Comparison of ENCODE assay signal across 1 cellular context in genomic region chr3:33798418-33799201, GRCh38.
TF ChIP-seq lines count a peak whose summit lies in the region.

TSS of gene PDCD6IP (plus strand) at chr3:33798630. CDS start at chr3:33798729, 99 bp downstream.

TF ChIP-seq in HepG2, 621 proteins besides CTCF, POLR2A, EP300 and RAD21 (continued from another document and continues in another):
- TF ChIP-seq RERE (CRISPR knock-in tag; IDR thresholded peaks at IDR 0.05; ENCODE audit: low read depth) (0 out of 2 replicates have a peak, but pooled peaks have one; percentile 25), PBX3 (CRISPR knock-in tag; IDR thresholded peaks at IDR 0.05; ENCODE audit: borderline replicate concordance) (no peak; the same call in 1 of the 2 replicates), ZNF263 (CRISPR knock-in tag; IDR thresholded peaks at IDR 0.05) (peak; percentile 57; the same call in 1 of the 2 replicates), ZBTB42 (CRISPR knock-in tag; IDR thresholded peaks at IDR 0.05) (no peak), ZNF101 (CRISPR knock-in tag; IDR thresholded peaks at IDR 0.05; ENCODE audit: borderline replicate concordance, low read depth) (peak; percentile 42; the same call in 1 of the 2 replicates), ATRX (CRISPR knock-in tag; IDR thresholded peaks at IDR 0.05; ENCODE audit: borderline replicate concordance) (no peak), ZBTB37 (CRISPR knock-in tag; IDR thresholded peaks at IDR 0.05) (no peak), ZNF33B (CRISPR knock-in tag; IDR thresholded peaks at IDR 0.05) (0 out of 2 replicates have a peak, but pooled peaks have one; percentile 34), USF2 (IDR thresholded peaks at IDR 0.05; ENCODE audit: low read depth, low read length) (peak; percentile 97), USF2 (CRISPR knock-in tag; IDR thresholded peaks at IDR 0.05; ENCODE audit: borderline replicate concordance) (peak; percentile 99), KLF15 (CRISPR knock-in tag; IDR thresholded peaks at IDR 0.05; ENCODE audit: borderline replicate concordance) (no peak), ZNF142 (CRISPR knock-in tag; IDR thresholded peaks at IDR 0.05) (peak; percentile 91), ZNF124 (CRISPR knock-in tag; IDR thresholded peaks at IDR 0.05) (no peak), REL (CRISPR knock-in tag; conservative IDR thresholded peaks at IDR 0.05) (peak; percentile 88), GMEB1 (CRISPR knock-in tag; IDR thresholded peaks at IDR 0.05; ENCODE audit: borderline replicate concordance) (peak; percentile 54; the same call in 1 of the 2 replicates), ZNF839 (CRISPR knock-in tag; IDR thresholded peaks at IDR 0.05; ENCODE audit: borderline replicate concordance) (peak; percentile 93; the same call in 1 of the 2 replicates), ZNF639 (CRISPR knock-in tag; conservative IDR thresholded peaks at IDR 0.05) (no peak; the same call in 1 of the 2 replicates), ZNF773 (CRISPR knock-in tag; IDR thresholded peaks at IDR 0.05; ENCODE audit: borderline replicate concordance) (peak; percentile 74; the same call in 1 of the 2 replicates), SNAPC2 (CRISPR knock-in tag; IDR thresholded peaks at IDR 0.05) (no peak), GZF1 (CRISPR knock-in tag; IDR thresholded peaks at IDR 0.05) (0 out of 2 replicates have a peak, but pooled peaks have one; percentile 22), MIER3 (CRISPR knock-in tag; IDR thresholded peaks at IDR 0.05; ENCODE audit: borderline replicate concordance) (no peak), CREB3 (CRISPR knock-in tag; IDR thresholded peaks at IDR 0.05) (peak; percentile 84), ZNF432 (CRISPR knock-in tag; IDR thresholded peaks at IDR 0.05; ENCODE audit: borderline replicate concordance) (no peak), SOX5 (CRISPR knock-in tag; IDR thresholded peaks at IDR 0.05; ENCODE audit: borderline replicate concordance) (no peak), RCOR2 (CRISPR knock-in tag; IDR thresholded peaks at IDR 0.05) (peak; percentile 65), MED13 (CRISPR knock-in tag; IDR thresholded peaks at IDR 0.05) (peak; percentile 85; the same call in 1 of the 2 replicates), TCF12 (IDR thresholded peaks at IDR 0.05) (no peak), TCF12 (CRISPR knock-in tag; IDR thresholded peaks at IDR 0.05) (no peak), ZNF530 (CRISPR knock-in tag; IDR thresholded peaks at IDR 0.05; ENCODE audit: low read depth) (no peak), TP53 (CRISPR knock-in tag; conservative IDR thresholded peaks at IDR 0.05) (peak; percentile 68), SMARCE1 (IDR thresholded peaks at IDR 0.05; ENCODE audit: borderline replicate concordance) (no peak), ZFP91 (CRISPR knock-in tag; IDR thresholded peaks at IDR 0.05; ENCODE audit: borderline replicate concordance) (peak; percentile 96), ARNT2 (CRISPR knock-in tag; IDR thresholded peaks at IDR 0.05; ENCODE audit: low read depth) (peak; percentile 92), ZNF678 (CRISPR knock-in tag; IDR thresholded peaks at IDR 0.05) (peak; percentile 12; the same call in 1 of the 2 replicates), ZNF138 (CRISPR knock-in tag; IDR thresholded peaks at IDR 0.05; ENCODE audit: low read depth) (peak; percentile 93), ZFY (CRISPR knock-in tag; IDR thresholded peaks at IDR 0.05) (peak; percentile 97)
